Comparison of ENCODE assay signal across 10 cellular contexts in the genomic region with DNA sequence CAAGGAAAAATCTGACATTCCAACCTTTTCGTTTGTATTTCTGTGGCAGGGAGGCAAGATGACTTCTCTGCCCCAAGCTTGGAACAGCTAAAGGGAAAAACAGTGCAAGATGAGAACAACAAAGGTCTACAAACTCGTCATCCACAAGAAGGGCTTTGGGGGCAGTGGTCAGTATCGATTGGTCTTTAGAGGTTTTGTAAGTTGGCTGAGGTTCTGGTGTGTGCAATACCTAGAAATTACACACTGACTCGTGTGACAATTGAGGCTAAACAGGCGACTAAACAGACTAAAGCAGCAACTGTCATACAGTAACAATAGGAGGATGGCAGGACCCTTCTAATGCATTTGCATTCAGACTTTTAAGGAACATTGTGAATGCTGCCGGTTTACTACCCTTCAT. TPM values are rescaled to one million over a fixed set of nuclear protein-coding genes. Genes with fewer than 3 reads are reported as not detected.
DNase-seq lines count a peak whose midpoint lies in the region; TF ChIP-seq lines count a peak whose summit lies in the region.
"Had no signal": no experiment of that assay in that cellular context is flagged by ENCODE, and none has a peak within 500 bp of the region (broad histone marks: within the 10 kb centered on the region; RNA-seq: fewer than 3 reads in every experiment).

No MANE protein-coding gene starts in this region.

- peak overlapping the region; percentile 81 to 98 (median 94) for H3K9ac ChIP-seq in skeletal muscle tissue (ENCODE audit: low read depth in 1 of 3, low read length in 3 of 3)

- peak overlapping the region; percentile 80 for H3K4me3 ChIP-seq in HFF-Myc (replicated peaks; ENCODE audit: low read depth, low read length)
- peak overlapping the region; percentile 83; the same call in 1 of the 2 replicates for H3K4me3 ChIP-seq in WERI-Rb-1 (ENCODE audit: low read depth, low read length)
- H3K4me3 ChIP-seq in foreskin fibroblast (ENCODE audit: low read depth in 1 of 2, low read length in 2 of 2), result peak overlapping the region; percentile 86 to 92
- H3K4me3 ChIP-seq in skeletal muscle tissue (ENCODE audit: low read length in 3 of 3), result peak overlapping the region in 1 of 3 donors; percentile 93

- no peak overlapping the region; the same call in 1 of the 2 replicates for H3K27ac ChIP-seq in WERI-Rb-1
- H3K27ac ChIP-seq in skeletal muscle tissue (ENCODE audit: low read depth, low read length), result no peak overlapping the region

- H3K36me3 ChIP-seq in WERI-Rb-1 (peaks cover 9% of the 10 kb centered on the region), skeletal muscle tissue (ENCODE audit: control insufficient read depth in 3 of 3, insufficient read depth in 3 of 3, low read length in 3 of 3) (peaks cover 3 to 6% (median 5%) of the 10 kb centered on the region in 3 donors)

- H3K9me3 ChIP-seq in WERI-Rb-1 (ENCODE audit: severe bottlenecking) (no peaks in the 10 kb centered on the region), skeletal muscle tissue (ENCODE audit: control insufficient read depth in 3 of 3, low read length in 3 of 3) (no peaks in the 10 kb centered on the region)

- DNase-seq in HFF-Myc (ENCODE audit: extremely low read depth, low read depth), result no peak
- DNase-seq in WERI-Rb-1, result no peak
- DNase-seq in foreskin fibroblast, result no peak
- no peak for DNase-seq in superior temporal gyrus (ENCODE audit: extremely low spot score)
- no peak for DNase-seq in NCI-H2081 (lab: John Stamatoyannopoulos, UW)
- no peak for DNase-seq in NCI-H2196 treated with DMSO at 0.1 percent for 48 hours (lab: John Stamatoyannopoulos, UW; ENCODE audit: unreplicated experiment)
- DNase-seq in NCI-H446 (lab: John Stamatoyannopoulos, UW), result no peak
- DNase-seq: activated CD4-positive, alpha-beta T cell treated with anti-CD3 and anti-CD28 coated beads, Interleukin-2, amount 50 U/mL, for 4 hours; GOT3 had no signal

- H3K27me3 ChIP-seq in WERI-Rb-1 (ENCODE audit: insufficient read depth, low read depth, severe bottlenecking), result no peaks in the 10 kb centered on the region
- H3K27me3 ChIP-seq in skeletal muscle tissue (ENCODE audit: control insufficient read depth in 3 of 3, insufficient read depth in 3 of 3, low read length in 3 of 3), result no peaks in the 10 kb centered on the region

- TF ChIP-seq CTCF in HFF-Myc (IDR thresholded peaks at IDR 0.05; ENCODE audit: low read depth, low read length, missing control alignments), result no peak
- no peak for TF ChIP-seq CTCF in WERI-Rb-1 (IDR thresholded peaks at IDR 0.05; ENCODE audit: low read depth, low read length)
- no peak for TF ChIP-seq CTCF in foreskin fibroblast (IDR thresholded peaks at IDR 0.05; ENCODE audit: low read depth, low read length)

- peaks cover 23 to 37% (median 25%) of the 10 kb centered on the region in 3 donors for H3K4me1 ChIP-seq in skeletal muscle tissue (ENCODE audit: control insufficient read depth in 3 of 3, insufficient read depth in 3 of 3, low read length in 3 of 3)

RNA-seq across cellular contexts. Expression of a gene that starts 1.0 kb away (rescaled TPM):
- 14.1 TPM for total RNA-seq in skeletal muscle tissue

RNA-seq across cellular contexts. Expression of a gene that starts 4.9 kb away (rescaled TPM):
- 16.7 TPM for total RNA-seq in skeletal muscle tissue
